In genomic region chr6:129605962-129606361, GRCh38 we compare ENCODE assay signal across 23 cellular contexts.
A peak's percentile ranks its signal among the peaks of the same experiment; 100 is the strongest.
DNase-seq lines count a peak whose midpoint lies in the region; ATAC-seq and TF ChIP-seq lines count a peak whose summit lies in the region.
"Had no signal": no experiment of that assay in that cellular context is flagged by ENCODE, and none has a peak within 500 bp of the region (broad histone marks: within the 10 kb centered on the region; RNA-seq: fewer than 3 reads in every experiment).

No MANE protein-coding gene starts in this region.

- ATAC-seq in WTC11 (no peak), omental fat pad (ENCODE audit: low FRiP score) (no peak)
- ATAC-seq in stimulated activated naive CD8-positive, alpha-beta T cell treated with anti-CD3 and anti-CD28 coated beads, Interleukin-15, amount 100 ng/mL, for 72 hours: no peak
- ATAC-seq: left cardiac atrium, natural killer cell had no signal

- H3K4me3 ChIP-seq in effector memory CD4-positive, alpha-beta T cell (ENCODE audit: insufficient read depth, low read depth, low read length, poor library complexity, severe bottlenecking): no peak overlapping the region
- H3K4me3 ChIP-seq: BLaER1, heart right ventricle, ovary, suprapubic skin had no signal

- no peaks in the 10 kb centered on the region for H3K4me1 ChIP-seq in effector memory CD4-positive, alpha-beta T cell (ENCODE audit: control insufficient read depth, insufficient read depth, low read length, poor library complexity, severe bottlenecking)
- H3K4me1 ChIP-seq: BLaER1 had no signal

- H3K27me3 ChIP-seq in effector memory CD4-positive, alpha-beta T cell (replicated peaks; ENCODE audit: control insufficient read depth, insufficient read depth, low read length, poor library complexity, severe bottlenecking): no peaks in the 10 kb centered on the region
- H3K27me3 ChIP-seq: BLaER1, heart right ventricle, ovary, suprapubic skin had no signal

- H3K4me1 Mint-ChIP-seq in HFFc6 (ENCODE audit: low read depth) (peaks cover 47% of the 10 kb centered on the region), WTC11 (peaks cover 33% of the 10 kb centered on the region), type B pancreatic cell (ENCODE audit: unreplicated experiment) (no peaks in the 10 kb centered on the region)
- H3K4me1 Mint-ChIP-seq in stimulated activated naive CD8-positive, alpha-beta T cell treated with anti-CD3 and anti-CD28 coated beads, Interleukin-15, amount 100 ng/mL, for 72 hours: no peaks in the 10 kb centered on the region
- H3K4me1 Mint-ChIP-seq: central memory CD8-positive, alpha-beta T cell; natural killer cell had no signal

- H3K27ac Mint-ChIP-seq in HFFc6 (peak overlapping the region; percentile 9; the same call in 1 of the 2 replicates), WTC11 (peak overlapping the region; percentile 19; the same call in 1 of the 2 replicates), type B pancreatic cell (no peak overlapping the region)
- no peak overlapping the region for H3K27ac Mint-ChIP-seq in stimulated activated naive CD8-positive, alpha-beta T cell treated with anti-CD3 and anti-CD28 coated beads, Interleukin-15, amount 100 ng/mL, for 72 hours
- H3K27ac Mint-ChIP-seq: activated CD4-positive, alpha-beta memory T cell treated with anti-CD3 and anti-CD28 coated beads for 36 hours; natural killer cell had no signal

- TF ChIP-seq CTCF in HFFc6 (IDR thresholded peaks at IDR 0.05) (no peak), WTC11 (IDR thresholded peaks at IDR 0.05) (no peak), omental fat pad (IDR thresholded peaks at IDR 0.05) (no peak), type B pancreatic cell (conservative IDR thresholded peaks at IDR 0.05) (no peak)

- DNase-seq in HFFc6 (no peak), NCI-H146 treated with DMSO at 0.1 percent for 48 hours (lab: John Stamatoyannopoulos, UW; ENCODE audit: unreplicated experiment) (peak; percentile 83), WTC11 (ENCODE audit: low spot score) (no peak), myocyte (ENCODE audit: low read depth) (peak; percentile 73), omental fat pad (ENCODE audit: low spot score) (no peak), type B pancreatic cell (ENCODE audit: extremely low spot score, unreplicated experiment) (no peak)
- no peak for DNase-seq in stimulated activated naive CD8-positive, alpha-beta T cell treated with anti-CD3 and anti-CD28 coated beads, Interleukin-15, amount 100 ng/mL, for 72 hours
- no peak for DNase-seq in effector memory CD4-positive, alpha-beta T cell
- DNase-seq: activated CD4-positive, alpha-beta memory T cell treated with anti-CD3 and anti-CD28 coated beads for 36 hours; COR-L47; DND-41; heart right ventricle; left cardiac atrium; natural killer cell; NCI-H1105 treated with DMSO at 0.1 percent for 48 hours; NCI-H524 treated with DMSO at 0.1 percent for 48 hours; OCI-M1; ovary; retina had no signal

- H3K36me3 Mint-ChIP-seq in HFFc6 (ENCODE audit: low read depth) (peaks cover 48% of the 10 kb centered on the region), WTC11 (no peaks in the 10 kb centered on the region), type B pancreatic cell (no peaks in the 10 kb centered on the region)
- H3K36me3 Mint-ChIP-seq: natural killer cell had no signal

- no peaks in the 10 kb centered on the region for H3K36me3 ChIP-seq in effector memory CD4-positive, alpha-beta T cell (ENCODE audit: control insufficient read depth, insufficient read depth, low read length)
- H3K36me3 ChIP-seq: BLaER1, ovary had no signal

- H3K4me3 Mint-ChIP-seq in HFFc6 (no peak overlapping the region), WTC11 (no peak overlapping the region), type B pancreatic cell (no peak overlapping the region)
- H3K4me3 Mint-ChIP-seq in stimulated activated naive CD8-positive, alpha-beta T cell treated with anti-CD3 and anti-CD28 coated beads, Interleukin-15, amount 100 ng/mL, for 72 hours: no peak overlapping the region
- H3K4me3 Mint-ChIP-seq: activated CD4-positive, alpha-beta memory T cell treated with anti-CD3 and anti-CD28 coated beads for 36 hours; central memory CD8-positive, alpha-beta T cell; natural killer cell had no signal

- POLR2A ChIA-PET in WTC11 (lab: Charles Lee): no interaction called here

- H3K27me3 Mint-ChIP-seq in HFFc6 (ENCODE audit: insufficient read depth): peaks cover 3% of the 10 kb centered on the region; the same call in 1 of the 2 replicates
- H3K27me3 Mint-ChIP-seq in WTC11 (ENCODE audit: low read depth): no peaks in the 10 kb centered on the region
- H3K27me3 Mint-ChIP-seq in stimulated activated naive CD8-positive, alpha-beta T cell treated with anti-CD3 and anti-CD28 coated beads, Interleukin-15, amount 100 ng/mL, for 72 hours: no peaks in the 10 kb centered on the region
- no peaks in the 10 kb centered on the region for H3K27me3 Mint-ChIP-seq in type B pancreatic cell
- H3K27me3 Mint-ChIP-seq: activated CD4-positive, alpha-beta memory T cell treated with anti-CD3 and anti-CD28 coated beads for 36 hours; central memory CD8-positive, alpha-beta T cell had no signal

- H3K9me3 ChIP-seq in effector memory CD4-positive, alpha-beta T cell (ENCODE audit: control insufficient read depth, low read length): no peaks in the 10 kb centered on the region
- H3K9me3 ChIP-seq: BLaER1, heart right ventricle, ovary, suprapubic skin had no signal

- CTCF ChIA-PET in WTC11 (lab: Charles Lee): no interaction called here

- H3K27ac ChIP-seq in effector memory CD4-positive, alpha-beta T cell (ENCODE audit: insufficient read depth, low read length, poor library complexity, severe bottlenecking): no peak overlapping the region
- H3K27ac ChIP-seq: BLaER1, epithelial cell of prostate, heart right ventricle, ovary, suprapubic skin had no signal

- H3K9me3 Mint-ChIP-seq in HFFc6: no peaks in the 10 kb centered on the region
- no peaks in the 10 kb centered on the region for H3K9me3 Mint-ChIP-seq in WTC11
- no peaks in the 10 kb centered on the region for H3K9me3 Mint-ChIP-seq in stimulated activated naive CD8-positive, alpha-beta T cell treated with anti-CD3 and anti-CD28 coated beads, Interleukin-15, amount 100 ng/mL, for 72 hours
- no peaks in the 10 kb centered on the region for H3K9me3 Mint-ChIP-seq in type B pancreatic cell
- H3K9me3 Mint-ChIP-seq: activated CD4-positive, alpha-beta memory T cell treated with anti-CD3 and anti-CD28 coated beads for 36 hours; central memory CD8-positive, alpha-beta T cell; natural killer cell had no signal

TF ChIP-seq in WTC11, 78 proteins besides CTCF, POLR2A, EP300 and RAD21:
- TF ChIP-seq ZNF138 (CRISPR knock-in tag; conservative IDR thresholded peaks at IDR 0.05) (no peak), NFE2L1 (CRISPR knock-in tag; IDR thresholded peaks at IDR 0.05) (no peak), ZBTB21 (CRISPR knock-in tag; IDR thresholded peaks at IDR 0.05; ENCODE audit: borderline replicate concordance) (no peak), STAT6 (CRISPR knock-in tag; conservative IDR thresholded peaks at IDR 0.05; ENCODE audit: low read depth) (no peak), RORB (CRISPR knock-in tag; IDR thresholded peaks at IDR 0.05) (no peak)
TF ChIP-seq in WTC11: peak in this region for 0.

Comparison
In these comparisons a context has a peak if more than half of its experiments do, and no peak if none do; other contexts are left out.
1. DNase-seq: peak in NCI-H146 treated with DMSO at 0.1 percent for 48 hours (single experiment) and myocyte (single experiment); none in HFFc6 (single experiment), WTC11 (single experiment), stimulated activated naive CD8-positive, alpha-beta T cell treated with anti-CD3 and anti-CD28 coated beads, Interleukin-15, amount 100 ng/mL, for 72 hours (0 of 2), omental fat pad (single experiment), type B pancreatic cell (single experiment) and effector memory CD4-positive, alpha-beta T cell (0 of 3).
2. H3K27ac Mint-ChIP-seq: peak in HFFc6 (single experiment) and WTC11 (single experiment); none in stimulated activated naive CD8-positive, alpha-beta T cell treated with anti-CD3 and anti-CD28 coated beads, Interleukin-15, amount 100 ng/mL, for 72 hours (0 of 2) and type B pancreatic cell (single experiment).